In the genomic region with DNA sequence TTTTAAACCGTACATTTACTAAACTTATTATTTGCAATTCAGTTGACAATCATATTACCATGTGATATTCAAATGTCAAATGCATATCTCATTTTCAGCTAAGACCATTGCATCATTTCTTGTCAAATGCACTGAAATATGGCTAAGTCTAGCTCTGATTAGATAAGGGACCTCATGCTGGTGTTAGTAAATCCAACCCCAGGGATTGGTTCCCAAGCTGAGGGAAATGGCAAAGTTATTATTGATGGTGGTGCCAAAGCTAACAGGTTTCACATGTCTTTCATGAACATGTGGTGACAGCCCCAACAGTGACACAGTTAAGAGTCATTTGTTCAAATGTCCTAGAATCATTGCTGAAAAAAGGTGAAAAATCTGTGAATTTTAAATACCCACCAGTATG, we compare ENCODE assay signal across 1 cellular context.
TF ChIP-seq lines count a peak whose summit lies in the region.

No MANE protein-coding gene starts in this region.

TF ChIP-seq in HEK293, 187 proteins besides CTCF, POLR2A, EP300 and RAD21 (continued from another document and continues in another):
- TF ChIP-seq ZNF610 (tag by site-specific recombination; IDR thresholded peaks at IDR 0.05; ENCODE audit: borderline replicate concordance) (no peak), ZNF354C (tag by site-specific recombination; IDR thresholded peaks at IDR 0.05; ENCODE audit: borderline replicate concordance, low read depth) (no peak), GLIS1 (tag by site-specific recombination; IDR thresholded peaks at IDR 0.05) (peak; percentile 43; the same call in 1 of the 2 replicates), ZNF2 (tag by site-specific recombination; IDR thresholded peaks at IDR 0.05) (0 out of 2 replicates have a peak, but pooled peaks have one; percentile 27), MYNN (tag by site-specific recombination; IDR thresholded peaks at IDR 0.05; ENCODE audit: borderline replicate concordance) (no peak), YY1 (tag by site-specific recombination; IDR thresholded peaks at IDR 0.05) (no peak), ZNF221 (tag by site-specific recombination; IDR thresholded peaks at IDR 0.05; ENCODE audit: borderline replicate concordance) (no peak), ZNF280C (tag by site-specific recombination; IDR thresholded peaks at IDR 0.05) (no peak), ZNF24 (tag by site-specific recombination; IDR thresholded peaks at IDR 0.05) (0 out of 2 replicates have a peak, but pooled peaks have one; percentile 61), ZNF791 (tag by site-specific recombination; IDR thresholded peaks at IDR 0.05) (no peak), PRDM1 (tag by site-specific recombination; IDR thresholded peaks at IDR 0.05) (no peak), ZNF530 (tag by site-specific recombination; IDR thresholded peaks at IDR 0.05; ENCODE audit: low read depth) (no peak), ZBTB49 (tag by site-specific recombination; IDR thresholded peaks at IDR 0.05; ENCODE audit: low read depth) (no peak), ZNF37A (tag by site-specific recombination; IDR thresholded peaks at IDR 0.05) (no peak), ZBTB20 (tag by site-specific recombination; IDR thresholded peaks at IDR 0.05) (no peak), ZNF571 (tag by site-specific recombination; IDR thresholded peaks at IDR 0.05) (no peak), ZNF404 (tag by site-specific recombination; IDR thresholded peaks at IDR 0.05) (no peak), HOXD13 (CRISPR knock-in tag; IDR thresholded peaks at IDR 0.05; ENCODE audit: borderline replicate concordance) (no peak), ELK4 (IDR thresholded peaks at IDR 0.05; ENCODE audit: borderline replicate concordance, low read depth, low read length) (no peak), ZNF146 (tag by site-specific recombination; IDR thresholded peaks at IDR 0.05) (no peak), ZNF521 (tag by site-specific recombination; IDR thresholded peaks at IDR 0.05) (no peak), ZEB2 (tag by site-specific recombination; IDR thresholded peaks at IDR 0.05) (peak; percentile 74), KLF16 (tag by site-specific recombination; IDR thresholded peaks at IDR 0.05) (no peak), HOXC10 (CRISPR knock-in tag; IDR thresholded peaks at IDR 0.05) (no peak), BCL11A (tag by site-specific recombination; IDR thresholded peaks at IDR 0.05; ENCODE audit: low read depth) (no peak), ZNF184 (tag by site-specific recombination; IDR thresholded peaks at IDR 0.05) (no peak), ZNF544 (tag by site-specific recombination; IDR thresholded peaks at IDR 0.05) (no peak), ZNF335 (tag by site-specific recombination; conservative IDR thresholded peaks at IDR 0.05) (no peak), ZSCAN23 (tag by site-specific recombination; IDR thresholded peaks at IDR 0.05) (no peak), SP7 (tag by site-specific recombination; IDR thresholded peaks at IDR 0.05) (no peak), ZNF776 (tag by site-specific recombination; IDR thresholded peaks at IDR 0.05; ENCODE audit: borderline replicate concordance) (no peak), ZNF513 (tag by site-specific recombination; IDR thresholded peaks at IDR 0.05) (no peak), ZNF645 (tag by site-specific recombination; IDR thresholded peaks at IDR 0.05) (no peak), ZNF768 (tag by site-specific recombination; IDR thresholded peaks at IDR 0.05) (no peak), ZNF600 (tag by site-specific recombination; IDR thresholded peaks at IDR 0.05) (no peak), ZNF549 (tag by site-specific recombination; IDR thresholded peaks at IDR 0.05) (no peak), BCL11B (tag by site-specific recombination; IDR thresholded peaks at IDR 0.05; ENCODE audit: low read depth) (0 out of 2 replicates have a peak, but pooled peaks have one; percentile 52), ZNF785 (tag by site-specific recombination; IDR thresholded peaks at IDR 0.05) (no peak), ZNF510 (tag by site-specific recombination; IDR thresholded peaks at IDR 0.05; ENCODE audit: insufficient replicate concordance) (no peak), GLI4 (tag by site-specific recombination; IDR thresholded peaks at IDR 0.05) (no peak)
- TF ChIP-seq, protein P1, sequence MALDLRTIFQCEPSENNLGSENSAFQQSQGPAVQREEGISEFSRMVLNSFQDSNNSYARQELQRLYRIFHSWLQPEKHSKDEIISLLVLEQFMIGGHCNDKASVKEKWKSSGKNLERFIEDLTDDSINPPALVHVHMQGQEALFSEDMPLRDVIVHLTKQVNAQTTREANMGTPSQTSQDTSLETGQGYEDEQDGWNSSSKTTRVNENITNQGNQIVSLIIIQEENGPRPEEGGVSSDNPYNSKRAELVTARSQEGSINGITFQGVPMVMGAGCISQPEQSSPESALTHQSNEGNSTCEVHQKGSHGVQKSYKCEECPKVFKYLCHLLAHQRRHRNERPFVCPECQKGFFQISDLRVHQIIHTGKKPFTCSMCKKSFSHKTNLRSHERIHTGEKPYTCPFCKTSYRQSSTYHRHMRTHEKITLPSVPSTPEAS (tag by site-specific recombination; IDR thresholded peaks at IDR 0.05), result no peak
- TF ChIP-seq, protein P2, sequence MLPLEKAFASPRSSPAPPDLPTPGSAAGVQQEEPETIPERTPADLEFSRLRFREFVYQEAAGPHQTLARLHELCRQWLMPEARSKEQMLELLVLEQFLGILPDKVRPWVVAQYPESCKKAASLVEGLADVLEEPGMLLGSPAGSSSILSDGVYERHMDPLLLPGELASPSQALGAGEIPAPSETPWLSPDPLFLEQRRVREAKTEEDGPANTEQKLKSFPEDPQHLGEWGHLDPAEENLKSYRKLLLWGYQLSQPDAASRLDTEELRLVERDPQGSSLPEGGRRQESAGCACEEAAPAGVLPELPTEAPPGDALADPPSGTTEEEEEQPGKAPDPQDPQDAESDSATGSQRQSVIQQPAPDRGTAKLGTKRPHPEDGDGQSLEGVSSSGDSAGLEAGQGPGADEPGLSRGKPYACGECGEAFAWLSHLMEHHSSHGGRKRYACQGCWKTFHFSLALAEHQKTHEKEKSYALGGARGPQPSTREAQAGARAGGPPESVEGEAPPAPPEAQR (tag by site-specific recombination; IDR thresholded peaks at IDR 0.05), result no peak
- TF ChIP-seq, protein P3, sequence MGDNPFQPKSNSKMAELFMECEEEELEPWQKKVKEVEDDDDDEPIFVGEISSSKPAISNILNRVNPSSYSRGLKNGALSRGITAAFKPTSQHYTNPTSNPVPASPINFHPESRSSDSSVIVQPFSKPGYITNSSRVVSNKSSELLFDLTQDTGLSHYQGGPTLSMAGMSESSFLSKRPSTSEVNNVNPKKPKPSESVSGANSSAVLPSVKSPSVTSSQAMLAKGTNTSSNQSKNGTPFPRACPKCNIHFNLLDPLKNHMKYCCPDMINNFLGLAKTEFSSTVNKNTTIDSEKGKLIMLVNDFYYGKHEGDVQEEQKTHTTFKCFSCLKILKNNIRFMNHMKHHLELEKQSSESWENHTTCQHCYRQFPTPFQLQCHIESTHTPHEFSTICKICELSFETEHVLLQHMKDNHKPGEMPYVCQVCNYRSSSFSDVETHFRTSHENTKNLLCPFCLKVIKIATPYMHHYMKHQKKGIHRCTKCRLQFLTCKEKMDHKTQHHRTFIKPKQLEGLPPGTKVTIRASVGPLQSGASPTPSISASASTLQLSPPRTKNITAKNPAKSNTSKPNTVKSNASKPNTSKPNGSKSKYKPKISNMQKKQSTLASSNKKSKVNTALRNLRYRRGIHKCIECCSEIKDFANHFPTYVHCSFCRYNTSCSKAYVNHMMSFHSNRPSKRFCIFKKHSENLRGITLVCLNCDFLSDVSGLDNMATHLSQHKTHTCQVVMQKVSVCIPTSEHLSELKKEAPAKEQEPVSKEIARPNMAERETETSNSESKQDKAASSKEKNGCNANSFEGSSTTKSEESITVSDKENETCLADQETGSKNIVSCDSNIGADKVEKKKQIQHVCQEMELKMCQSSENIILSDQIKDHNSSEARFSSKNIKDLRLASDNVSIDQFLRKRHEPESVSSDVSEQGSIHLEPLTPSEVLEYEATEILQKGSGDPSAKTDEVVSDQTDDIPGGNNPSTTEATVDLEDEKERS (tag by site-specific recombination; IDR thresholded peaks at IDR 0.05), result no peak
- TF ChIP-seq, protein P4, sequence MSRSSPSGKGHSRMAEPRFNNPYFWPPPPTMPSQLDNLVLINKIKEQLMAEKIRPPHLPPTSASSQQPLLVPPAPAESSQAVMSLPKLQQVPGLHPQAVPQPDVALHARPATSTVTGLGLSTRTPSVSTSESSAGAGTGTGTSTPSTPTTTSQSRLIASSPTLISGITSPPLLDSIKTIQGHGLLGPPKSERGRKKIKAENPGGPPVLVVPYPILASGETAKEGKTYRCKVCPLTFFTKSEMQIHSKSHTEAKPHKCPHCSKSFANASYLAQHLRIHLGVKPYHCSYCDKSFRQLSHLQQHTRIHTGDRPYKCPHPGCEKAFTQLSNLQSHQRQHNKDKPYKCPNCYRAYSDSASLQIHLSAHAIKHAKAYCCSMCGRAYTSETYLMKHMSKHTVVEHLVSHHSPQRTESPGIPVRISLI (tag by site-specific recombination; IDR thresholded peaks at IDR 0.05), result no peak
- TF ChIP-seq, protein P5, sequence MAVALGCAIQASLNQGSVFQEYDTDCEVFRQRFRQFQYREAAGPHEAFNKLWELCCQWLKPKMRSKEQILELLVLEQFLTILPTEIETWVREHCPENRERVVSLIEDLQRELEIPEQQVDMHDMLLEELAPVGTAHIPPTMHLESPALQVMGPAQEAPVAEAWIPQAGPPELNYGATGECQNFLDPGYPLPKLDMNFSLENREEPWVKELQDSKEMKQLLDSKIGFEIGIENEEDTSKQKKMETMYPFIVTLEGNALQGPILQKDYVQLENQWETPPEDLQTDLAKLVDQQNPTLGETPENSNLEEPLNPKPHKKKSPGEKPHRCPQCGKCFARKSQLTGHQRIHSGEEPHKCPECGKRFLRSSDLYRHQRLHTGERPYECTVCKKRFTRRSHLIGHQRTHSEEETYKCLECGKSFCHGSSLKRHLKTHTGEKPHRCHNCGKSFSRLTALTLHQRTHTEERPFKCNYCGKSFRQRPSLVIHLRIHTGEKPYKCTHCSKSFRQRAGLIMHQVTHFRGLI (tag by site-specific recombination; IDR thresholded peaks at IDR 0.05), result no peak
